1 cellular context compared by ENCODE assay signal in genomic region chr7:122135275-122135674, GRCh38.
TF ChIP-seq lines count a peak whose summit lies in the region.

No MANE protein-coding gene starts in this region.

TF ChIP-seq in H1, 55 proteins besides CTCF, POLR2A, EP300 and RAD21 (continued from another document):
- TF ChIP-seq POU5F1 (IDR thresholded peaks at IDR 0.05; ENCODE audit: low read depth, low read length) = no peak
- TF ChIP-seq POLR2AphosphoS5 (IDR thresholded peaks at IDR 0.05; ENCODE audit: low read depth, low read length) = peak; percentile 51; the same call in 1 of the 2 replicates
